1 cellular context compared by ENCODE assay signal in genomic region chr1:23558140-23558871, GRCh38.
TF ChIP-seq lines count a peak whose summit lies in the region.

No MANE protein-coding gene starts in this region.

TF ChIP-seq in HepG2, 621 proteins besides CTCF, POLR2A, EP300 and RAD21 (continued from another document and continues in another):
- TF ChIP-seq, protein P1, sequence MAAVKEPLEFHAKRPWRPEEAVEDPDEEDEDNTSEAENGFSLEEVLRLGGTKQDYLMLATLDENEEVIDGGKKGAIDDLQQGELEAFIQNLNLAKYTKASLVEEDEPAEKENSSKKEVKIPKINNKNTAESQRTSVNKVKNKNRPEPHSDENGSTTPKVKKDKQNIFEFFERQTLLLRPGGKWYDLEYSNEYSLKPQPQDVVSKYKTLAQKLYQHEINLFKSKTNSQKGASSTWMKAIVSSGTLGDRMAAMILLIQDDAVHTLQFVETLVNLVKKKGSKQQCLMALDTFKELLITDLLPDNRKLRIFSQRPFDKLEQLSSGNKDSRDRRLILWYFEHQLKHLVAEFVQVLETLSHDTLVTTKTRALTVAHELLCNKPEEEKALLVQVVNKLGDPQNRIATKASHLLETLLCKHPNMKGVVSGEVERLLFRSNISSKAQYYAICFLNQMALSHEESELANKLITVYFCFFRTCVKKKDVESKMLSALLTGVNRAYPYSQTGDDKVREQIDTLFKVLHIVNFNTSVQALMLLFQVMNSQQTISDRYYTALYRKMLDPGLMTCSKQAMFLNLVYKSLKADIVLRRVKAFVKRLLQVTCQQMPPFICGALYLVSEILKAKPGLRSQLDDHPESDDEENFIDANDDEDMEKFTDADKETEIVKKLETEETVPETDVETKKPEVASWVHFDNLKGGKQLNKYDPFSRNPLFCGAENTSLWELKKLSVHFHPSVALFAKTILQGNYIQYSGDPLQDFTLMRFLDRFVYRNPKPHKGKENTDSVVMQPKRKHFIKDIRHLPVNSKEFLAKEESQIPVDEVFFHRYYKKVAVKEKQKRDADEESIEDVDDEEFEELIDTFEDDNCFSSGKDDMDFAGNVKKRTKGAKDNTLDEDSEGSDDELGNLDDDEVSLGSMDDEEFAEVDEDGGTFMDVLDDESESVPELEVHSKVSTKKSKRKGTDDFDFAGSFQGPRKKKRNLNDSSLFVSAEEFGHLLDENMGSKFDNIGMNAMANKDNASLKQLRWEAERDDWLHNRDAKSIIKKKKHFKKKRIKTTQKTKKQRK (IDR thresholded peaks at IDR 0.05; ENCODE audit: low read length): no peak
- peak; percentile 43; the same call in 1 of the 2 replicates for TF ChIP-seq ZNF503 (CRISPR knock-in tag; IDR thresholded peaks at IDR 0.05)
- no peak for TF ChIP-seq ZNF230 (CRISPR knock-in tag; IDR thresholded peaks at IDR 0.05)
- no peak for TF ChIP-seq MIER2 (CRISPR knock-in tag; IDR thresholded peaks at IDR 0.05)
- no peak for TF ChIP-seq CBX2 (IDR thresholded peaks at IDR 0.05; ENCODE audit: low read depth, low read length)
- no peak for TF ChIP-seq CBX2 (CRISPR knock-in tag; IDR thresholded peaks at IDR 0.05; ENCODE audit: low read depth)
- TF ChIP-seq ZNF333 (CRISPR knock-in tag; IDR thresholded peaks at IDR 0.05; ENCODE audit: borderline replicate concordance): no peak
- TF ChIP-seq ARHGAP35 (CRISPR knock-in tag; IDR thresholded peaks at IDR 0.05; ENCODE audit: borderline replicate concordance): no peak
- TF ChIP-seq, protein P2, sequence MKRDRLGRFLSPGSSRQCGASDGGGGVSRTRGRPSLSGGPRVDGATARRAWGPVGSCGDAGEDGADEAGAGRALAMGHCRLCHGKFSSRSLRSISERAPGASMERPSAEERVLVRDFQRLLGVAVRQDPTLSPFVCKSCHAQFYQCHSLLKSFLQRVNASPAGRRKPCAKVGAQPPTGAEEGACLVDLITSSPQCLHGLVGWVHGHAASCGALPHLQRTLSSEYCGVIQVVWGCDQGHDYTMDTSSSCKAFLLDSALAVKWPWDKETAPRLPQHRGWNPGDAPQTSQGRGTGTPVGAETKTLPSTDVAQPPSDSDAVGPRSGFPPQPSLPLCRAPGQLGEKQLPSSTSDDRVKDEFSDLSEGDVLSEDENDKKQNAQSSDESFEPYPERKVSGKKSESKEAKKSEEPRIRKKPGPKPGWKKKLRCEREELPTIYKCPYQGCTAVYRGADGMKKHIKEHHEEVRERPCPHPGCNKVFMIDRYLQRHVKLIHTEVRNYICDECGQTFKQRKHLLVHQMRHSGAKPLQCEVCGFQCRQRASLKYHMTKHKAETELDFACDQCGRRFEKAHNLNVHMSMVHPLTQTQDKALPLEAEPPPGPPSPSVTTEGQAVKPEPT (CRISPR knock-in tag; IDR thresholded peaks at IDR 0.05; ENCODE audit: low read depth): no peak
- 0 out of 2 replicates have a peak, but pooled peaks have one; percentile 21 for TF ChIP-seq PCBP1 (IDR thresholded peaks at IDR 0.05; ENCODE audit: borderline replicate concordance, low read depth, low read length)
- no peak for TF ChIP-seq ZNF235 (CRISPR knock-in tag; IDR thresholded peaks at IDR 0.05; ENCODE audit: borderline replicate concordance)
- TF ChIP-seq PAXIP1 (CRISPR knock-in tag; conservative IDR thresholded peaks at IDR 0.05): peak; percentile 77
- TF ChIP-seq SNAI1 (CRISPR knock-in tag; IDR thresholded peaks at IDR 0.05; ENCODE audit: borderline replicate concordance): 0 out of 2 replicates have a peak, but pooled peaks have one; percentile 31
- peak; percentile 78 for TF ChIP-seq ISL2 (CRISPR knock-in tag; IDR thresholded peaks at IDR 0.05)
- no peak for TF ChIP-seq ATF4 (CRISPR knock-in tag; IDR thresholded peaks at IDR 0.05)
- TF ChIP-seq ZNF747 (CRISPR knock-in tag; IDR thresholded peaks at IDR 0.05; ENCODE audit: borderline replicate concordance): 0 out of 2 replicates have a peak, but pooled peaks have one; percentile 37
- TF ChIP-seq DDIT3 (CRISPR knock-in tag; IDR thresholded peaks at IDR 0.05): no peak
- peak; percentile 72; the same call in 1 of the 2 replicates for TF ChIP-seq ZNF768 (CRISPR knock-in tag; IDR thresholded peaks at IDR 0.05)
- no peak for TF ChIP-seq SCMH1 (CRISPR knock-in tag; IDR thresholded peaks at IDR 0.05; ENCODE audit: borderline replicate concordance)
- no peak for TF ChIP-seq PHB2 (IDR thresholded peaks at IDR 0.05; ENCODE audit: partially characterized antibody)
- no peak for TF ChIP-seq ZNF296 (CRISPR knock-in tag; conservative IDR thresholded peaks at IDR 0.05)
- no peak for TF ChIP-seq KLF12 (CRISPR knock-in tag; IDR thresholded peaks at IDR 0.05; ENCODE audit: borderline replicate concordance)
- no peak for TF ChIP-seq ZFAT (CRISPR knock-in tag; conservative IDR thresholded peaks at IDR 0.05)
- TF ChIP-seq TOE1 (CRISPR knock-in tag; IDR thresholded peaks at IDR 0.05): 0 out of 2 replicates have a peak, but pooled peaks have one; percentile 12
- TF ChIP-seq ZNF567 (CRISPR knock-in tag; IDR thresholded peaks at IDR 0.05; ENCODE audit: borderline replicate concordance): 0 out of 2 replicates have a peak, but pooled peaks have one; percentile 40
- TF ChIP-seq NFE2L1 (CRISPR knock-in tag; IDR thresholded peaks at IDR 0.05; ENCODE audit: borderline replicate concordance): no peak
- TF ChIP-seq ZNF513 (CRISPR knock-in tag; conservative IDR thresholded peaks at IDR 0.05): no peak
- peak; percentile 85 for TF ChIP-seq SALL1 (CRISPR knock-in tag; IDR thresholded peaks at IDR 0.05)
- peak; percentile 87 for TF ChIP-seq ELF3 (CRISPR knock-in tag; IDR thresholded peaks at IDR 0.05)
- TF ChIP-seq ZSCAN22 (CRISPR knock-in tag; IDR thresholded peaks at IDR 0.05): no peak
- TF ChIP-seq NFAT5 (CRISPR knock-in tag; IDR thresholded peaks at IDR 0.05): no peak
- peak; percentile 52; the same call in 1 of the 2 replicates for TF ChIP-seq NKX3-1 (CRISPR knock-in tag; IDR thresholded peaks at IDR 0.05)
- no peak for TF ChIP-seq CEBPB (IDR thresholded peaks at IDR 0.05; ENCODE audit: borderline replicate concordance, low read depth, low read length)
- no peak for TF ChIP-seq ZSCAN29 (CRISPR knock-in tag; conservative IDR thresholded peaks at IDR 0.05)
- TF ChIP-seq TP53 (CRISPR knock-in tag; conservative IDR thresholded peaks at IDR 0.05): no peak
- no peak for TF ChIP-seq CREB1 (IDR thresholded peaks at IDR 0.05)
- TF ChIP-seq CREB1 (CRISPR knock-in tag; IDR thresholded peaks at IDR 0.05): peak; percentile 89
- TF ChIP-seq, protein P3, sequence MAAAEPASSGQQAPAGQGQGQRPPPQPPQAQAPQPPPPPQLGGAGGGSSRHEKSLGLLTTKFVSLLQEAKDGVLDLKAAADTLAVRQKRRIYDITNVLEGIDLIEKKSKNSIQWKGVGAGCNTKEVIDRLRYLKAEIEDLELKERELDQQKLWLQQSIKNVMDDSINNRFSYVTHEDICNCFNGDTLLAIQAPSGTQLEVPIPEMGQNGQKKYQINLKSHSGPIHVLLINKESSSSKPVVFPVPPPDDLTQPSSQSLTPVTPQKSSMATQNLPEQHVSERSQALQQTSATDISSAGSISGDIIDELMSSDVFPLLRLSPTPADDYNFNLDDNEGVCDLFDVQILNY (CRISPR knock-in tag; conservative IDR thresholded peaks at IDR 0.05): peak; percentile 25; the same call in 1 of the 2 replicates
- no peak for TF ChIP-seq ZNF335 (CRISPR knock-in tag; IDR thresholded peaks at IDR 0.05)
- TF ChIP-seq TAF15 (IDR thresholded peaks at IDR 0.05; ENCODE audit: low read depth, low read length, poor library complexity, severe bottlenecking): no peak
- no peak for TF ChIP-seq ZNF841 (CRISPR knock-in tag; IDR thresholded peaks at IDR 0.05; ENCODE audit: borderline replicate concordance)
- no peak for TF ChIP-seq NCOA1 (CRISPR knock-in tag; IDR thresholded peaks at IDR 0.05)
